ENCODE assay signal across 20 cellular contexts in genomic region chr6:18204691-18205090, GRCh38. TPM values are rescaled to one million over a fixed set of nuclear protein-coding genes. Genes with fewer than 3 reads are reported as not detected.
DNase-seq lines count a peak whose midpoint lies in the region; ATAC-seq and TF ChIP-seq lines count a peak whose summit lies in the region.
"Had no signal": no experiment of that assay in that cellular context is flagged by ENCODE, and none has a peak within 500 bp of the region (broad histone marks: within the 10 kb centered on the region; RNA-seq: fewer than 3 reads in every experiment).

No MANE protein-coding gene starts in this region.

- intact Hi-C loops in sigmoid colon (cut with DNase I), result loop anchor here (5.0 kb wide), 1 partner anchor 47 kb away; the partner anchor contains the start of genes KDM1B and TPMT

- no peak overlapping the region for H3K27ac ChIP-seq in CD4-positive, CD25-positive, alpha-beta regulatory T cell (ENCODE audit: insufficient read depth, low read length, poor library complexity, severe bottlenecking)
- H3K27ac ChIP-seq in smooth muscle cell (ENCODE audit: low read depth), result peak overlapping the region; percentile 18
- H3K27ac ChIP-seq in sigmoid colon, result no peak overlapping the region
- H3K27ac ChIP-seq: A549 had no signal

- H4K20me1 ChIP-seq in smooth muscle cell (ENCODE audit: low read depth), result no peaks in the 10 kb centered on the region

- H3F3A ChIP-seq in smooth muscle cell (ENCODE audit: low read depth), result no peaks in the 10 kb centered on the region

- peaks cover 46% of the 10 kb centered on the region for H3K36me3 Mint-ChIP-seq in CD4-positive, CD25-positive, alpha-beta regulatory T cell
- H3K36me3 Mint-ChIP-seq in chondrocyte (ENCODE audit: low read depth) (peaks cover 5% of the 10 kb centered on the region), naive B cell (peaks cover 42 to 48% of the 10 kb centered on the region in 2 donors)
- peaks cover 3% of the 10 kb centered on the region for H3K36me3 Mint-ChIP-seq in activated CD4-positive, alpha-beta memory T cell treated with anti-CD3 and anti-CD28 coated beads, Interleukin-2, amount 10 ng/mL, durations not matched to agents 7 days and 5 days (ENCODE audit: low read depth)

- H3K4me3 ChIP-seq in CD4-positive, CD25-positive, alpha-beta regulatory T cell (ENCODE audit: low read depth, low read length), result no peak overlapping the region
- H3K4me3 ChIP-seq in smooth muscle cell (no peak overlapping the region), sigmoid colon (no peak overlapping the region)
- H3K4me3 ChIP-seq: A549, HAP-1 had no signal

- H3K4me3 Mint-ChIP-seq in CD4-positive, CD25-positive, alpha-beta regulatory T cell, result no peak overlapping the region
- no peak overlapping the region for H3K4me3 Mint-ChIP-seq in chondrocyte (ENCODE audit: unreplicated experiment)
- H3K4me3 Mint-ChIP-seq in naive B cell, result no peak overlapping the region
- H3K4me3 Mint-ChIP-seq in activated CD4-positive, alpha-beta memory T cell treated with anti-CD3 and anti-CD28 coated beads, Interleukin-2, amount 10 ng/mL, durations not matched to agents 7 days and 5 days, result no peak overlapping the region
- H3K4me3 Mint-ChIP-seq: CD8-positive, alpha-beta T cell had no signal

- H3K27ac Mint-ChIP-seq in CD4-positive, CD25-positive, alpha-beta regulatory T cell, result peak overlapping the region in 2 of 3 donors; percentile 1 to 13
- H3K27ac Mint-ChIP-seq in chondrocyte (ENCODE audit: unreplicated experiment), result peak overlapping the region; percentile 94
- H3K27ac Mint-ChIP-seq in naive B cell, result peak overlapping the region in 4 of 6 donors; percentile 20 to 78 (median 36)
- H3K27ac Mint-ChIP-seq in activated CD4-positive, alpha-beta memory T cell treated with anti-CD3 and anti-CD28 coated beads, Interleukin-2, amount 10 ng/mL, durations not matched to agents 7 days and 5 days, result no peak overlapping the region
- H3K27ac Mint-ChIP-seq: CD8-positive, alpha-beta T cell had no signal

- no peaks in the 10 kb centered on the region for H3K27me3 ChIP-seq in CD4-positive, CD25-positive, alpha-beta regulatory T cell (ENCODE audit: control insufficient read depth, insufficient read depth, low read length)
- H3K27me3 ChIP-seq in smooth muscle cell (ENCODE audit: low read depth), result no peaks in the 10 kb centered on the region
- H3K27me3 ChIP-seq in sigmoid colon, result no peaks in the 10 kb centered on the region

- no peaks in the 10 kb centered on the region for H3K27me3 Mint-ChIP-seq in CD4-positive, CD25-positive, alpha-beta regulatory T cell
- no peaks in the 10 kb centered on the region for H3K27me3 Mint-ChIP-seq in chondrocyte (ENCODE audit: low read depth)
- no peaks in the 10 kb centered on the region for H3K27me3 Mint-ChIP-seq in naive B cell
- H3K27me3 Mint-ChIP-seq in activated CD4-positive, alpha-beta memory T cell treated with anti-CD3 and anti-CD28 coated beads, Interleukin-2, amount 10 ng/mL, durations not matched to agents 7 days and 5 days, result no peaks in the 10 kb centered on the region

- no peak for TF ChIP-seq CTCF in chondrocyte (IDR thresholded peaks at IDR 0.05)
- no peak for TF ChIP-seq CTCF in smooth muscle cell (IDR thresholded peaks at IDR 0.05; ENCODE audit: borderline replicate concordance, insufficient read depth, poor library complexity, severe bottlenecking)
- no peak for TF ChIP-seq CTCF in sigmoid colon (IDR thresholded peaks at IDR 0.05)

- no peak for TF ChIP-seq EP300 in sigmoid colon (IDR thresholded peaks at IDR 0.05)

- no peaks in the 10 kb centered on the region for H3K9me3 ChIP-seq in CD4-positive, CD25-positive, alpha-beta regulatory T cell (ENCODE audit: control insufficient read depth in 2 of 2, low read length in 2 of 2)
- H3K9me3 ChIP-seq in smooth muscle cell (replicated peaks; ENCODE audit: low read depth) (no peaks in the 10 kb centered on the region), sigmoid colon (no peaks in the 10 kb centered on the region)
- H3K9me3 ChIP-seq: A549, Caco-2, HAP-1 had no signal

- H2AFZ ChIP-seq in smooth muscle cell (ENCODE audit: low read depth), result no peak overlapping the region

- H3K4me1 Mint-ChIP-seq in CD4-positive, CD25-positive, alpha-beta regulatory T cell, result no peaks in the 10 kb centered on the region
- H3K4me1 Mint-ChIP-seq in chondrocyte (ENCODE audit: low read depth) (peaks cover 25% of the 10 kb centered on the region), naive B cell (no peaks in the 10 kb centered on the region)
- no peaks in the 10 kb centered on the region for H3K4me1 Mint-ChIP-seq in activated CD4-positive, alpha-beta memory T cell treated with anti-CD3 and anti-CD28 coated beads, Interleukin-2, amount 10 ng/mL, durations not matched to agents 7 days and 5 days

- no peaks in the 10 kb centered on the region for H3K79me2 ChIP-seq in smooth muscle cell (ENCODE audit: low read depth)

- H3K4me1 ChIP-seq in CD4-positive, CD25-positive, alpha-beta regulatory T cell (ENCODE audit: control insufficient read depth, insufficient read depth, low read length, poor library complexity, severe bottlenecking), result no peaks in the 10 kb centered on the region
- H3K4me1 ChIP-seq in smooth muscle cell (ENCODE audit: low read depth) (peaks cover 5% of the 10 kb centered on the region), sigmoid colon (peaks cover 0 to 17% (median 10%) of the 10 kb centered on the region in 4 donors)
- H3K4me1 ChIP-seq: A549, Caco-2 had no signal

- H3K9ac ChIP-seq in smooth muscle cell (ENCODE audit: low read depth), result no peak overlapping the region

- DNase-seq in CD4-positive, CD25-positive, alpha-beta regulatory T cell, result no peak
- DNase-seq in chondrocyte (ENCODE audit: low spot score) (no peak), naive B cell (no peak), smooth muscle cell (lab: John Stamatoyannopoulos, UW; ENCODE audit: unreplicated experiment) (no peak), sigmoid colon (no peak), SKM-1 treated with dmso at 0.1 percent for 144 hours (lab: John Stamatoyannopoulos, UW; ENCODE audit: unreplicated experiment) (no peak)
- no peak for DNase-seq in activated CD4-positive, alpha-beta memory T cell treated with anti-CD3 and anti-CD28 coated beads, Interleukin-2, amount 10 ng/mL, durations not matched to agents 7 days and 5 days
- DNase-seq: 8988T; ACHN; AML-193; C1 segment of cervical spinal cord; Caco-2; CD8-positive, alpha-beta T cell; DMS53; DMS79 treated with DMSO at 0.1 percent for 48 hours; GF-D8; GOT3 had no signal

- no peaks in the 10 kb centered on the region for H3K9me3 Mint-ChIP-seq in CD4-positive, CD25-positive, alpha-beta regulatory T cell
- H3K9me3 Mint-ChIP-seq in chondrocyte (ENCODE audit: low read depth), result no peaks in the 10 kb centered on the region
- H3K9me3 Mint-ChIP-seq in naive B cell, result no peaks in the 10 kb centered on the region
- no peaks in the 10 kb centered on the region for H3K9me3 Mint-ChIP-seq in activated CD4-positive, alpha-beta memory T cell treated with anti-CD3 and anti-CD28 coated beads, Interleukin-2, amount 10 ng/mL, durations not matched to agents 7 days and 5 days
- H3K9me3 Mint-ChIP-seq: CD8-positive, alpha-beta T cell had no signal

- H3K4me2 ChIP-seq in smooth muscle cell, result peak overlapping the region; percentile 60
- H3K4me2 ChIP-seq: A549 had no signal

- CTCF ChIA-PET in activated CD4-positive, alpha-beta memory T cell treated with anti-CD3 and anti-CD28 coated beads, Interleukin-2, amount 10 ng/mL, durations not matched to agents 7 days and 5 days (lab: Charles Lee), result no interaction called here

- POLR2A ChIA-PET in activated CD4-positive, alpha-beta memory T cell treated with anti-CD3 and anti-CD28 coated beads, Interleukin-2, amount 10 ng/mL, durations not matched to agents 7 days and 5 days (lab: Charles Lee), result no interaction called here

- ATAC-seq in CD4-positive, CD25-positive, alpha-beta regulatory T cell (ENCODE audit: low read depth in 2 of 2), result no peak
- no peak for ATAC-seq in naive B cell (ENCODE audit: low read depth in 2 of 2)
- ATAC-seq in GM21367 (IDR thresholded peaks at IDR 0.05; ENCODE audit: unreplicated experiment), result no peak
- ATAC-seq: A549; CD8-positive, alpha-beta T cell had no signal

- 45% methylated on average over 8 of the region's 8 CpGs for WGBS in smooth muscle cell (ENCODE audit: low lambda C conversion rate)
- WGBS in sigmoid colon, 2 donors, result 95 to 96% methylated on average over 8 of the region's 8 CpGs

- no peak for TF ChIP-seq POLR2A in sigmoid colon (IDR thresholded peaks at IDR 0.05)

- H3K36me3 ChIP-seq in CD4-positive, CD25-positive, alpha-beta regulatory T cell (ENCODE audit: control insufficient read depth, insufficient read depth, low read length), result peaks cover 42% of the 10 kb centered on the region
- H3K36me3 ChIP-seq in smooth muscle cell (ENCODE audit: low read depth) (no peaks in the 10 kb centered on the region), sigmoid colon (peaks cover 0 to 31% (median 3%) of the 10 kb centered on the region in 4 donors)

RNA-seq across cellular contexts. Expression of gene KDM1B, which starts 49.5 kb away (rescaled TPM):
- 13.1 TPM for total RNA-seq in CD4-positive, CD25-positive, alpha-beta regulatory T cell
- polyA plus RNA-seq in CD4-positive, CD25-positive, alpha-beta regulatory T cell, result 1 to 10 TPM in 3 of 4 donors, under 1 TPM in 1; 0.94 to 3.2 (median 2.2) TPM
- 12.4 to 13.7 TPM (median 12.7 TPM) in 3 replicates for total RNA-seq in chondrocyte
- 10 to 100 TPM in 1 of 6 donors, 1 to 10 TPM in 5; 2.5 to 11.3 (median 6.3) TPM for polyA plus RNA-seq in naive B cell (ENCODE audit: low read depth in 6 of 6)
- 15.8 and 19.1 TPM in 2 replicates for total RNA-seq in smooth muscle cell
- 8.2 and 10.6 TPM in 2 replicates for polyA plus RNA-seq in smooth muscle cell
- 10 to 100 TPM; 10.2 to 14.3 (median 12.2) TPM for total RNA-seq in sigmoid colon
- 10 to 100 TPM; 11.4 to 32.8 (median 18.8) TPM for polyA plus RNA-seq in sigmoid colon
- 10 to 100 TPM in 1 of 2 experiments, 1 to 10 TPM in 1; 9.1 to 10.8 TPM for total RNA-seq in activated CD4-positive, alpha-beta memory T cell treated with anti-CD3 and anti-CD28 coated beads, Interleukin-2, amount 10 ng/mL, durations not matched to agents 7 days and 5 days

RNA-seq across cellular contexts. Expression of gene TPMT, which starts 49.8 kb away (rescaled TPM):
- total RNA-seq in CD4-positive, CD25-positive, alpha-beta regulatory T cell, result 8.3 TPM
- polyA plus RNA-seq in CD4-positive, CD25-positive, alpha-beta regulatory T cell, result 10 to 100 TPM; 13.0 to 19.4 (median 15.1) TPM
- 6.7 to 7.3 TPM (median 6.9 TPM) in 3 replicates for total RNA-seq in chondrocyte
- 1 to 10 TPM; 4.8 to 6.9 (median 5.9) TPM for polyA plus RNA-seq in naive B cell (ENCODE audit: low read depth in 6 of 6)
- total RNA-seq in smooth muscle cell, result 9.6 TPM in 2 replicates
- polyA plus RNA-seq in smooth muscle cell, result 4.9 and 7.9 TPM in 2 replicates
- 10 to 100 TPM in 2 of 4 donors, 1 to 10 TPM in 2; 6.6 to 11.1 (median 9.3) TPM for total RNA-seq in sigmoid colon
- 100 to 1,000 TPM in 1 of 3 donors, 10 to 100 TPM in 2; 45.7 to 131 (median 64.3) TPM for polyA plus RNA-seq in sigmoid colon
- 1 to 10 TPM; 6.7 to 6.8 TPM for total RNA-seq in activated CD4-positive, alpha-beta memory T cell treated with anti-CD3 and anti-CD28 coated beads, Interleukin-2, amount 10 ng/mL, durations not matched to agents 7 days and 5 days

RNA-seq across cellular contexts. Expression of gene DEK, which starts 59.6 kb away (rescaled TPM):
- 75.3 TPM for total RNA-seq in CD4-positive, CD25-positive, alpha-beta regulatory T cell
- polyA plus RNA-seq in CD4-positive, CD25-positive, alpha-beta regulatory T cell, result 10 to 100 TPM; 34.9 to 73.1 (median 66.9) TPM
- total RNA-seq in chondrocyte, result 43.2 to 53.0 TPM (median 46.7 TPM) in 3 replicates
- polyA plus RNA-seq in naive B cell (ENCODE audit: low read depth in 6 of 6), result 10 to 100 TPM; 32.5 to 61.2 (median 52.2) TPM
- total RNA-seq in smooth muscle cell, result 50.7 and 56.5 TPM in 2 replicates
- polyA plus RNA-seq in smooth muscle cell, result 33.5 and 33.7 TPM in 2 replicates
- total RNA-seq in sigmoid colon, result 100 to 1,000 TPM; 181 to 236 (median 202) TPM
- 10 to 100 TPM; 64.9 to 77.4 (median 69.5) TPM for polyA plus RNA-seq in sigmoid colon
- 100 to 1,000 TPM; 194 to 203 TPM for total RNA-seq in activated CD4-positive, alpha-beta memory T cell treated with anti-CD3 and anti-CD28 coated beads, Interleukin-2, amount 10 ng/mL, durations not matched to agents 7 days and 5 days
